In the genomic region with DNA sequence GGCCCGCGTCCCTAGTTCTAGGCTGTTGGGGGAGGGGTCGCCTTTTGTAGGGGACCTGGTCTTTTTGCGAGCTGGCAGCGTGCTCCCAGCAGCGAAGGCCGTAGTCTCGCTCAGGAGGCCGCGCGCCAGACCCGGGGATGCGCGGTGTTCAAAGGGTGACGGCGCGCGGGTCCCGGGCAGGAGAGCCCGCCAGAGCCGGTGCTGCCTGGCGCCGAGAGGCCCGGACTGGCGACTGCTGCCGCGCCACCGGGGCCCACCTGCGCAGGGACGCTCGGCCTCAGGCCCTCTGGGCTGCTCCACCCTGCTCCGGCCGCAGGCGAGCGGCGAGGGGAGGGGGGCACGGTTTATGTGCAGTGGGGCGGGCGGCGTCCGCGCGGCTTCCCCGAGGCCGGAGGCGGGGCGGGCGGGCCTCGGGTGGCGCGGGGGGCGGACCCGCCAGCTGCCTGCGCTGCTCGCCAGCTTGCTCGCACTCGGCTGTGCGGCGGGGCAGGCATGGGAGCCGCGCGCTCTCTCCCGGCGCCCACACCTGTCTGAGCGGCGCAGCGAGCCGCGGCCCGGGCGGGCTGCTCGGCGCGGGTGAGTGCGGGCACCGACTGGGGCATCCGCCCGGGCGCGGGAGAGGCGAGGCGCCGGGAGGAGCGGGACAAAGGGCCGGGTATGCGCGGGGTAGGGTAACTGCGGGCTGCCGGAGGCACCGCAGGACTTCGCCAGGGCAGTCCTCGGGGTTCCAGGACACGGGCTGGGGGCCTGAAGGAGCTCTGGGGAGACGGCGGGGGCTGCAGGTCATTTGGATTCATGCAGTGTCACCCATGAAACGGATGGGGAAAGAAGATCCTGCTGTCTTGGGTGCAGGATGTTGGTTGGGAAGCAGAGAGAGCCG, we compare ENCODE assay signal across 2 cellular contexts.
TF ChIP-seq lines count a peak whose summit lies in the region.

PRSS23 (plus strand) TSS at position 467 of the 880 bp plus-strand sequence. CDS start 7,102 bp downstream, outside the sequence.

TF ChIP-seq in PFSK-1, 5 proteins besides CTCF, POLR2A, EP300 and RAD21:
- TF ChIP-seq SIN3A (IDR thresholded peaks at IDR 0.05; ENCODE audit: borderline replicate concordance, insufficient read depth, low read length) (no peak; the same call in 1 of the 2 replicates), TAF1 (IDR thresholded peaks at IDR 0.05; ENCODE audit: borderline replicate concordance, insufficient read depth, low read length) (0 out of 2 replicates have a peak, but pooled peaks have one; percentile 31), FOXP2 (optimal IDR thresholded peaks at IDR 0.05; ENCODE audit: borderline replicate concordance, extremely low read depth, extremely low read length, insufficient read depth) (no peak), POLR2AphosphoS5 (IDR thresholded peaks at IDR 0.05; ENCODE audit: low read depth, low read length) (no peak), REST (IDR thresholded peaks at IDR 0.05; ENCODE audit: insufficient read depth in 1 of 2, low read depth in 2 of 2, low read length in 2 of 2) (no peak)

TF ChIP-seq in K562, 482 proteins besides CTCF, POLR2A, EP300 and RAD21:
- TF ChIP-seq, protein P1, sequence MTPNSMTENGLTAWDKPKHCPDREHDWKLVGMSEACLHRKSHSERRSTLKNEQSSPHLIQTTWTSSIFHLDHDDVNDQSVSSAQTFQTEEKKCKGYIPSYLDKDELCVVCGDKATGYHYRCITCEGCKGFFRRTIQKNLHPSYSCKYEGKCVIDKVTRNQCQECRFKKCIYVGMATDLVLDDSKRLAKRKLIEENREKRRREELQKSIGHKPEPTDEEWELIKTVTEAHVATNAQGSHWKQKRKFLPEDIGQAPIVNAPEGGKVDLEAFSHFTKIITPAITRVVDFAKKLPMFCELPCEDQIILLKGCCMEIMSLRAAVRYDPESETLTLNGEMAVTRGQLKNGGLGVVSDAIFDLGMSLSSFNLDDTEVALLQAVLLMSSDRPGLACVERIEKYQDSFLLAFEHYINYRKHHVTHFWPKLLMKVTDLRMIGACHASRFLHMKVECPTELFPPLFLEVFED (CRISPR knock-in tag; conservative IDR thresholded peaks at IDR 0.05): no peak
- TF ChIP-seq, protein P2, sequence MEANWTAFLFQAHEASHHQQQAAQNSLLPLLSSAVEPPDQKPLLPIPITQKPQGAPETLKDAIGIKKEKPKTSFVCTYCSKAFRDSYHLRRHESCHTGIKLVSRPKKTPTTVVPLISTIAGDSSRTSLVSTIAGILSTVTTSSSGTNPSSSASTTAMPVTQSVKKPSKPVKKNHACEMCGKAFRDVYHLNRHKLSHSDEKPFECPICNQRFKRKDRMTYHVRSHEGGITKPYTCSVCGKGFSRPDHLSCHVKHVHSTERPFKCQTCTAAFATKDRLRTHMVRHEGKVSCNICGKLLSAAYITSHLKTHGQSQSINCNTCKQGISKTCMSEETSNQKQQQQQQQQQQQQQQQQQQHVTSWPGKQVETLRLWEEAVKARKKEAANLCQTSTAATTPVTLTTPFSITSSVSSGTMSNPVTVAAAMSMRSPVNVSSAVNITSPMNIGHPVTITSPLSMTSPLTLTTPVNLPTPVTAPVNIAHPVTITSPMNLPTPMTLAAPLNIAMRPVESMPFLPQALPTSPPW (CRISPR knock-in tag; IDR thresholded peaks at IDR 0.05): peak; percentile 56
